ENCODE assay signal across 10 cellular contexts in the genomic region with DNA sequence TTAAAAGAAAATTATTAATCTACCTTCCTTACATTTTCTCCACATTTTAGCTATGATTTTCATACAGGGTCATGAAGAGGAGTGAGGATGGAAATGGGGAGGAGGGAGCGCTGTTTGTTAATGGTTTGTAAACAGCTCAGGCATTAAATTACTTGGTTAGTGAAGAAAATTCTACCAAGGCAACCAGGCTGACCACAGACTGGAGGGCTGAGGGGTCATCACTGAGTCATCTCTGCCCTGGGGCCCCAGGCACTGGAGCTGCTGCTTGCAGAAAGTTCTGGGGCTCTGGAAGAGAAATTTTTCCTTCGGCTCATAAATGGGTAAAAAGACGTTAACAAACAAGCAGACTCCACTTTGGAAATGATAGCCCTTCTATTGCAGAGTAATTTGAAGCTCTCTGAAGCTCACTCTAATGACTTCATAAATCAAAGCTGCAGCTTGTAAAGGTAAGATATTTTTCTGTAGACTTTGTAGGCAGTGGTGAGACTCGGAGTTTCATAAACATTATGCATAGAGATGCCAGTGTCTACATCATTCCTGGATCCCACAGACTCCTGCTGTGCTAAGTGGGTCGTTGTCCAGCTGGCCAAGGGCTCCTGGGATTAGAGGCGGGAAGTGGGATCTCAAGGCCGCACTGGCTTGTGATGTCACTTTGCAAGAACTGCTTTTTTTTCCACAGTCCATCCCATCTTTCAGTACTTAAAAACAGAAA.
DNase-seq lines count a peak whose midpoint lies in the region; ATAC-seq and FAIRE-seq lines count a peak whose summit lies in the region.
"Had no signal": no experiment of that assay in that cellular context is flagged by ENCODE, and none has a peak within 500 bp of the region (broad histone marks: within the 10 kb centered on the region; RNA-seq: fewer than 3 reads in every experiment).

No MANE protein-coding gene starts in this region.

- no peak overlapping the region for H2BK5ac ChIP-seq in neuronal stem cell (ENCODE audit: low read length)

- H3K4me1 ChIP-seq in SJCRH30 (peaks cover 38% of the 10 kb centered on the region), neuronal stem cell (ENCODE audit: control insufficient read depth in 2 of 2, insufficient read depth in 1 of 2, low read depth in 1 of 2, low read length in 2 of 2) (peaks cover 11 to 24% of the 10 kb centered on the region in 2 donors)

- no peak overlapping the region for H3K4me2 ChIP-seq in neuronal stem cell (ENCODE audit: insufficient read depth, low read length, poor library complexity, severe bottlenecking)

- H3K27me3 ChIP-seq in SJCRH30 (no peaks in the 10 kb centered on the region), neuronal stem cell (ENCODE audit: control insufficient read depth in 3 of 3, insufficient read depth in 3 of 3, low read depth in 1 of 3, low read length in 3 of 3) (no peaks in the 10 kb centered on the region)

- H3K18ac ChIP-seq in neuronal stem cell (ENCODE audit: low read length): no peak overlapping the region

- no peak overlapping the region for H3K9ac ChIP-seq in neuronal stem cell (ENCODE audit: low read depth, low read length, poor library complexity)

- H3K27ac ChIP-seq in SJCRH30 (peak overlapping the region; percentile 48), neuronal stem cell (replicated peaks; ENCODE audit: low read length) (no peak overlapping the region)
- H3K27ac ChIP-seq: 22Rv1 had no signal

- no peak overlapping the region for H4K91ac ChIP-seq in neuronal stem cell (ENCODE audit: low read depth, low read length, poor library complexity)

- H4K8ac ChIP-seq in neuronal stem cell (ENCODE audit: low read depth, low read length): no peak overlapping the region

- H2BK15ac ChIP-seq in neuronal stem cell (ENCODE audit: low read length): no peak overlapping the region

- no peak overlapping the region for H2AFZ ChIP-seq in neuronal stem cell (ENCODE audit: low read length)

- H3K27ac Mint-ChIP-seq in activated naive CD4-positive, alpha-beta T cell treated with anti-CD3 and anti-CD28 coated beads, Interleukin-2, amount 50 U/mL, for 72 hours: no peak overlapping the region

- no peaks in the 10 kb centered on the region for H3K79me1 ChIP-seq in neuronal stem cell (ENCODE audit: low read depth, low read length)

- no CpG with 5 or more reads among the region's 7 CpGs for WGBS in neuronal stem cell (ENCODE audit: extremely low coverage in 2 of 2, insufficient read length in 2 of 2, insufficient replicate concordance in 1 of 2), 2 donors

- no peak for FAIRE-seq in GM19239 (lab: Jason Lieb, UNC)
- FAIRE-seq: colon had no signal

- peaks cover 16 to 18% of the 10 kb centered on the region in 2 donors for H3K36me3 Mint-ChIP-seq in activated naive CD4-positive, alpha-beta T cell treated with anti-CD3 and anti-CD28 coated beads, Interleukin-2, amount 50 U/mL, for 72 hours

- H3K9me3 ChIP-seq in SJCRH30 (replicated peaks) (no peaks in the 10 kb centered on the region), neuronal stem cell (replicated peaks in 1 of 2; ENCODE audit: control insufficient read depth in 2 of 2, insufficient read depth in 1 of 2, low read depth in 1 of 2, low read length in 2 of 2) (peaks cover 0 to 2% of the 10 kb centered on the region in 2 donors)

- H3K9me3 Mint-ChIP-seq in activated naive CD4-positive, alpha-beta T cell treated with anti-CD3 and anti-CD28 coated beads, Interleukin-2, amount 50 U/mL, for 72 hours: no peaks in the 10 kb centered on the region

- H3K4me3 ChIP-seq in SJCRH30: no peak overlapping the region
- H3K4me3 ChIP-seq in neuronal stem cell (ENCODE audit: low read length in 2 of 2): no peak overlapping the region

- no peak for ATAC-seq in activated naive CD4-positive, alpha-beta T cell treated with anti-CD3 and anti-CD28 coated beads, Interleukin-2, amount 50 U/mL, for 72 hours

- H2AK5ac ChIP-seq in neuronal stem cell (ENCODE audit: low read depth, low read length): no peak overlapping the region

- H3K4ac ChIP-seq in neuronal stem cell (ENCODE audit: low read length): no peak overlapping the region

- H2BK120ac ChIP-seq in neuronal stem cell (ENCODE audit: low read depth, low read length): no peak overlapping the region

- no peak overlapping the region for H3K14ac ChIP-seq in neuronal stem cell (ENCODE audit: low read length)

- H3K23ac ChIP-seq in neuronal stem cell (ENCODE audit: low read depth, low read length, poor library complexity): no peak overlapping the region

- peak; percentile 11 for DNase-seq in NCI-H1092 treated with DMSO at 0.1 percent for 48 hours (lab: John Stamatoyannopoulos, UW)
- DNase-seq in NCI-H1092 (lab: John Stamatoyannopoulos, UW): no peak
- peak; percentile 83 to 87 for DNase-seq in SJCRH30
- DNase-seq in glomerular visceral epithelial cell (ENCODE audit: extremely low spot score): peak; percentile 91
- DNase-seq in smooth muscle cell of the brain vasculature (ENCODE audit: low read depth, low spot score): peak; percentile 44
- DNase-seq in activated naive CD4-positive, alpha-beta T cell treated with anti-CD3 and anti-CD28 coated beads, Interleukin-2, amount 50 U/mL, for 72 hours (ENCODE audit: low spot score in 2 of 2): no peak
- no peak for DNase-seq in GM19239 (ENCODE audit: insufficient read length, low spot score)
- DNase-seq in neuronal stem cell (ENCODE audit: low spot score): no peak

- H3K36me3 ChIP-seq in SJCRH30: peaks cover 2% of the 10 kb centered on the region; the same call in 1 of the 2 replicates
- peaks cover 12 to 37% of the 10 kb centered on the region in 2 donors for H3K36me3 ChIP-seq in neuronal stem cell (replicated peaks in 1 of 2; ENCODE audit: control insufficient read depth in 2 of 2, insufficient read depth in 2 of 2, low read length in 2 of 2)

- H2BK12ac ChIP-seq in neuronal stem cell (ENCODE audit: low read length): no peak overlapping the region

Comparison
In these comparisons a context has a peak if more than half of its experiments do, and no peak if none do; other contexts are left out.
1. DNase-seq: peak in NCI-H1092 treated with DMSO at 0.1 percent for 48 hours (single experiment), SJCRH30 (2 of 2), glomerular visceral epithelial cell (single experiment) and smooth muscle cell of the brain vasculature (single experiment); none in NCI-H1092 (single experiment), activated naive CD4-positive, alpha-beta T cell treated with anti-CD3 and anti-CD28 coated beads, Interleukin-2, amount 50 U/mL, for 72 hours (0 of 2), GM19239 (single experiment) and neuronal stem cell (single experiment).